17 cellular contexts compared by ENCODE assay signal in the genomic region with DNA sequence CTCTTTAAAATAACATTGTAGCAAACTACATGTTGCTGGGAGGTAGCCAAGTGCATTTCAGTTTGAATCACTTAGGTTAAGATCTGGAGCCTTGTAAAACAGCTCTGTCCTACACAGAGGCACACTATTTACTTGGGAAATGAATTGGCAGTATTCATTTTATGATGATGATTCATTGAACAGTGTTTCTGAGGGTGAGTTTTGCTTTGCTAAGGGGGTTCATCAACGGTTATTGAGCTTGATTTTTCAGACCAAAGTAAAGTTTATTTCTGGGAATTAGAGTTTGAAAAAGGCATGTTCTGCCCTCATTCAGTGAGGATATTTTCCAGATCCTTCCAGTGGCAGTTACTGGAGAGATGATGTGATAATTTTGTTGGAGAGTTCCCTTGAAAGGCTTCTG. TPM values are rescaled to one million over a fixed set of nuclear protein-coding genes. Genes with fewer than 3 reads are reported as not detected.
DNase-seq lines count a peak whose midpoint lies in the region; ATAC-seq and TF ChIP-seq lines count a peak whose summit lies in the region.
"Had no signal": no experiment of that assay in that cellular context is flagged by ENCODE, and none has a peak within 500 bp of the region (broad histone marks: within the 10 kb centered on the region; RNA-seq: fewer than 3 reads in every experiment).

No MANE protein-coding gene starts in this region.

- H3K4me3 ChIP-seq in breast epithelium (no peak overlapping the region), Panc1 (ENCODE audit: low read depth in 2 of 2, low read length in 2 of 2) (no peak overlapping the region), fibroblast of pulmonary artery (replicated peaks; ENCODE audit: low read depth, low read length) (no peak overlapping the region), MM.1S (ENCODE audit: low read length) (no peak overlapping the region)
- H3K4me3 ChIP-seq: heart left ventricle, Peyer's patch had no signal

- H3K27me3 ChIP-seq in breast epithelium (no peaks in the 10 kb centered on the region), Panc1 (ENCODE audit: control insufficient read depth, insufficient read depth, low read length) (no peaks in the 10 kb centered on the region), MM.1S (replicated peaks; ENCODE audit: insufficient read depth, low read length) (no peaks in the 10 kb centered on the region)
- H3K27me3 ChIP-seq: heart left ventricle, Peyer's patch had no signal

- H3K9me3 ChIP-seq in breast epithelium, result peaks cover 4 to 10% of the 10 kb centered on the region in 2 donors
- H3K9me3 ChIP-seq in Panc1 (ENCODE audit: control insufficient read depth, insufficient read depth, low read depth, low read length), result 0 out of 2 replicates have a peak, but pooled peaks cover 5% of the 10 kb centered on the region
- no peaks in the 10 kb centered on the region for H3K9me3 ChIP-seq in MM.1S (replicated peaks; ENCODE audit: insufficient read depth, low read length)
- H3K9me3 ChIP-seq: Peyer's patch had no signal

- peaks cover 5% of the 10 kb centered on the region for H3K9me3 Mint-ChIP-seq in MCF 10A (ENCODE audit: unreplicated experiment)

- H3K36me3 Mint-ChIP-seq in MCF 10A (ENCODE audit: insufficient read depth, unreplicated experiment), result no peaks in the 10 kb centered on the region
- H3K36me3 Mint-ChIP-seq: stimulated activated naive B cell treated with anti-CD40 and anti-IgM and Interleukin-4, amounts not matched to agents 10 μg/mL and 1 μg/mL and 100 μg/mL, for 72 hours; type B pancreatic cell had no signal

- H3K27ac ChIP-seq in breast epithelium (no peak overlapping the region), Panc1 (ENCODE audit: low read length) (no peak overlapping the region), MM.1S (ENCODE audit: low read length) (no peak overlapping the region)
- H3K27ac ChIP-seq: C4-2B, heart left ventricle, Peyer's patch had no signal

- CTCF ChIA-PET in MCF 10A (lab: Yijun Ruan, JAX), result no interaction called here
- CTCF ChIA-PET in Panc1 (lab: Charles Lee), result no interaction called here

- H3K79me2 ChIP-seq in MM.1S (ENCODE audit: low read length), result no peaks in the 10 kb centered on the region

- ATAC-seq in Panc1, result peak; percentile 42; the same call in 1 of the 2 replicates
- ATAC-seq in GM18511 (IDR thresholded peaks at IDR 0.05; ENCODE audit: unreplicated experiment), result no peak
- ATAC-seq in HG03439 (IDR thresholded peaks at IDR 0.05; ENCODE audit: unreplicated experiment), result no peak
- ATAC-seq: heart left ventricle; HepG2; stimulated activated naive B cell treated with anti-CD40 and anti-IgM and Interleukin-4, amounts not matched to agents 10 μg/mL and 1 μg/mL and 100 μg/mL, for 72 hours had no signal

- no peak overlapping the region for H3K9ac ChIP-seq in MM.1S (ENCODE audit: low read length)

- H2AFZ ChIP-seq in MM.1S (ENCODE audit: low read length), result no peak overlapping the region

- H3K4me2 ChIP-seq in MM.1S (ENCODE audit: low read depth, low read length), result no peak overlapping the region

- H3K27ac Mint-ChIP-seq in MCF 10A (ENCODE audit: low read depth, unreplicated experiment), result no peak overlapping the region
- H3K27ac Mint-ChIP-seq: activated CD4-positive, alpha-beta T cell treated with anti-CD3 and anti-CD28 coated beads, Interleukin-2, amount 10 ng/mL, durations not matched to agents 7 days and 5 days; stimulated activated naive B cell treated with anti-CD40 and anti-IgM and Interleukin-4, amounts not matched to agents 10 μg/mL and 1 μg/mL and 100 μg/mL, for 72 hours; type B pancreatic cell had no signal

- H3K9me2 ChIP-seq in MM.1S (replicated peaks; ENCODE audit: insufficient read depth, low read length), result no peaks in the 10 kb centered on the region

- DNase-seq in MCF 10A (ENCODE audit: unreplicated experiment), result peak; percentile 47
- DNase-seq in breast epithelium (ENCODE audit: low spot score in 2 of 2), result no peak
- DNase-seq in Panc1 (ENCODE audit: low read depth, low spot score), result no peak
- DNase-seq in fibroblast of pulmonary artery (ENCODE audit: low read depth), result peak; percentile 29
- no peak for DNase-seq in MM.1S
- DNase-seq in NCI-H2029 treated with DMSO at 0.1 percent for 48 hours (lab: John Stamatoyannopoulos, UW), result no peak
- DNase-seq: activated CD4-positive, alpha-beta T cell treated with anti-CD3 and anti-CD28 coated beads, Interleukin-2, amount 10 ng/mL, durations not matched to agents 7 days and 5 days; DMS79; erythroblast; heart left ventricle; Peyer's patch; stimulated activated naive B cell treated with anti-CD40 and anti-IgM and Interleukin-4, amounts not matched to agents 10 μg/mL and 1 μg/mL and 100 μg/mL, for 72 hours had no signal

- no peaks in the 10 kb centered on the region for H3K36me3 ChIP-seq in breast epithelium
- no peaks in the 10 kb centered on the region for H3K36me3 ChIP-seq in Panc1 (ENCODE audit: control insufficient read depth, insufficient read depth, low read length)
- H3K36me3 ChIP-seq in MM.1S (replicated peaks; ENCODE audit: insufficient read depth, low read length), result no peaks in the 10 kb centered on the region
- H3K36me3 ChIP-seq: heart left ventricle, Peyer's patch had no signal

- H3F3A ChIP-seq in MM.1S (ENCODE audit: insufficient read depth, low read length), result no peaks in the 10 kb centered on the region

- POLR2A ChIA-PET in MCF 10A (lab: Yijun Ruan, JAX) (interaction anchor here (0.7 kb wide), 1 partner anchor 12 kb away, joined by 3 read pairs; no protein-coding TSS in a partner anchor), Panc1 (lab: Charles Lee) (no interaction called here)

- in situ Hi-C loops in Panc1 (cut with HindIII; ENCODE audit: low pct_unique_long_range_greater_than_20kb, low sequenced_read_pairs), result no loop called here

- BruUV-seq in MCF 10A (replicated peaks; lab: Mats Ljungman, UMichigan) (no TSS peak), Panc1 (replicated peaks; lab: Mats Ljungman, UMichigan) (no TSS peak)

- no peak for TF ChIP-seq POLR2A in breast epithelium (IDR thresholded peaks at IDR 0.05)

- no peaks in the 10 kb centered on the region for H4K20me1 ChIP-seq in MM.1S (ENCODE audit: insufficient read depth, low read length)

- H3K27me3 Mint-ChIP-seq in MCF 10A (ENCODE audit: insufficient read depth, unreplicated experiment), result no peaks in the 10 kb centered on the region
- H3K27me3 Mint-ChIP-seq: activated CD4-positive, alpha-beta T cell treated with anti-CD3 and anti-CD28 coated beads, Interleukin-2, amount 10 ng/mL, durations not matched to agents 7 days and 5 days; stimulated activated naive B cell treated with anti-CD40 and anti-IgM and Interleukin-4, amounts not matched to agents 10 μg/mL and 1 μg/mL and 100 μg/mL, for 72 hours; type B pancreatic cell had no signal

- intact Hi-C loops in MCF 10A (cut with micrococcal nuclease) (no loop called here), breast epithelium (cut with DNase I; ENCODE audit: low total_unique reads) (no loop called here), Panc1 (cut with micrococcal nuclease; ENCODE audit: unreplicated experiment) (no loop called here)

- no peak overlapping the region for H3K4me3 Mint-ChIP-seq in MCF 10A (ENCODE audit: unreplicated experiment)
- H3K4me3 Mint-ChIP-seq: activated CD4-positive, alpha-beta T cell treated with anti-CD3 and anti-CD28 coated beads, Interleukin-2, amount 10 ng/mL, durations not matched to agents 7 days and 5 days; stimulated activated naive B cell treated with anti-CD40 and anti-IgM and Interleukin-4, amounts not matched to agents 10 μg/mL and 1 μg/mL and 100 μg/mL, for 72 hours; type B pancreatic cell had no signal

- H3K4me1 Mint-ChIP-seq in MCF 10A (ENCODE audit: insufficient read depth, unreplicated experiment), result peaks cover 10% of the 10 kb centered on the region
- H3K4me1 Mint-ChIP-seq: activated CD4-positive, alpha-beta T cell treated with anti-CD3 and anti-CD28 coated beads, Interleukin-2, amount 10 ng/mL, durations not matched to agents 7 days and 5 days; stimulated activated naive B cell treated with anti-CD40 and anti-IgM and Interleukin-4, amounts not matched to agents 10 μg/mL and 1 μg/mL and 100 μg/mL, for 72 hours had no signal

- H3K4me1 ChIP-seq in breast epithelium, result no peaks in the 10 kb centered on the region
- H3K4me1 ChIP-seq in Panc1 (ENCODE audit: control insufficient read depth, insufficient read depth, low read length), result no peaks in the 10 kb centered on the region
- H3K4me1 ChIP-seq in MM.1S (ENCODE audit: low read length), result no peaks in the 10 kb centered on the region
- H3K4me1 ChIP-seq: heart left ventricle, Peyer's patch had no signal

- TF ChIP-seq CTCF in MCF 10A (IDR thresholded peaks at IDR 0.05; ENCODE audit: unreplicated experiment) (no peak), breast epithelium (IDR thresholded peaks at IDR 0.05) (no peak), Panc1 (IDR thresholded peaks at IDR 0.05) (no peak), fibroblast of pulmonary artery (IDR thresholded peaks at IDR 0.05; ENCODE audit: low read length, missing control alignments) (no peak), MM.1S (IDR thresholded peaks at IDR 0.05; ENCODE audit: low read length) (no peak)

RNA-seq across cellular contexts. Expression of a gene that starts 55.6 kb away (rescaled TPM):
- total RNA-seq in MCF 10A (2022) (0.16 and 0.20 TPM in 2 replicates), breast epithelium (10 to 100 TPM in 1 of 3 donors, 1 to 10 TPM in 2; 3.1 to 11.5 (median 7.5) TPM), Panc1 (2021; ENCODE audit: unreplicated experiment) (0.05 TPM)
- 0.07 TPM for polyA plus RNA-seq in Panc1 (2012; ENCODE audit: insufficient read length)
- total RNA-seq: activated CD4-positive, alpha-beta T cell treated with anti-CD3 and anti-CD28 coated beads, Interleukin-2, amount 10 ng/mL, durations not matched to agents 7 days and 5 days; HepG2 had no signal
- polyA plus RNA-seq: HepG2 had no signal

Comparison
In these comparisons a context has a peak if more than half of its experiments do, and no peak if none do; other contexts are left out.
1. DNase-seq: peak in MCF 10A (single experiment) and fibroblast of pulmonary artery (single experiment); none in breast epithelium (0 of 2), Panc1 (single experiment), MM.1S (single experiment) and NCI-H2029 treated with DMSO at 0.1 percent for 48 hours (single experiment).